In the genomic region with DNA sequence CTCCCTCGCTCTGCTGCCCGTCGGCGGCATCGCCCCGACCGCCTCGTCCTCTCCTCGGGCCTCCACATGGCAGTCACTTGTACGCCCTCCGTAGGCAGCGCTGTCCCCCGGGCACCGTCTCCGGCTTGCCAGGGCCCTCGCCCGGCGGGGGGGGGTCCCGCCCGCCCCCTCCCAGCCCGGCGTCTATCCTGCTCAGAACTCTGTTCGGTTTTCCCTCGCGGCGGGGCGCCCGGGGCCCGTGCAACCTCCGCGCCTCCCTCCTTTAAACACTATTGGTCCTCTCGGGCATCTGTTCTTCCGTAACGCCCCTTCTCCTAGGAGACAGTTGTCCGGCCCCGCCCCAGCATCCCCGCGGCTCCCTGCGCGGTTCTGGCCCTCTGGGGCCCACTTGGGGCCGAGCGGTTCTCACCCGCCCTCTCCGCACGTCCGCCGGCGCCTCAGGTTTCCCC, we compare ENCODE assay signal across 8 cellular contexts. TPM values are rescaled to one million over a fixed set of nuclear protein-coding genes. Genes with fewer than 3 reads are reported as not detected.
DNase-seq lines count a peak whose midpoint lies in the region; ATAC-seq lines count a peak whose summit lies in the region.

No MANE protein-coding gene starts in this region.

- peak overlapping the region; percentile 63 for H4K8ac ChIP-seq in mesenchymal stem cell (ENCODE audit: low read length)

- H4K91ac ChIP-seq in mesenchymal stem cell (ENCODE audit: low read length) = no peak overlapping the region

- H3K27ac Mint-ChIP-seq in activated CD8-positive, alpha-beta T cell treated with anti-CD3 and anti-CD28 coated beads, Interleukin-2, amount 10 ng/mL, durations not matched to agents 7 days and 5 days = peak overlapping the region; percentile 95

- POLR2A ChIA-PET in activated CD8-positive, alpha-beta T cell treated with anti-CD3 and anti-CD28 coated beads, Interleukin-2, amount 10 ng/mL, durations not matched to agents 7 days and 5 days (lab: Charles Lee) = no interaction called here

- H3K14ac ChIP-seq in mesenchymal stem cell (ENCODE audit: low read length in 2 of 2) = peak overlapping the region; percentile 25 to 68

- H2BK120ac ChIP-seq in mesenchymal stem cell (ENCODE audit: low read depth, low read length) = no peak overlapping the region

- H3K4me2 ChIP-seq in BLaER1 (peak overlapping the region; percentile 99), mesenchymal stem cell (ENCODE audit: low read length, poor library complexity, severe bottlenecking) (peak overlapping the region; percentile 97)

- no peaks in the 10 kb centered on the region for H3K27me3 Mint-ChIP-seq in activated CD8-positive, alpha-beta T cell treated with anti-CD3 and anti-CD28 coated beads, Interleukin-2, amount 10 ng/mL, durations not matched to agents 7 days and 5 days (ENCODE audit: low read depth)

- peak; percentile 68 for DNase-seq in NCI-H748 treated with DMSO at 0.1 percent for 48 hours (lab: John Stamatoyannopoulos, UW)
- peak; percentile 83 for DNase-seq in activated CD8-positive, alpha-beta T cell treated with anti-CD3 and anti-CD28 coated beads, Interleukin-2, amount 10 ng/mL, durations not matched to agents 7 days and 5 days
- peak; percentile 33 to 64 (median 58) for DNase-seq in effector memory CD4-positive, alpha-beta T cell
- DNase-seq in mesenchymal stem cell = peak; percentile 84
- peak; percentile 42 for DNase-seq in stimulated activated CD8-positive, alpha-beta memory T cell treated with anti-CD3 and anti-CD28 coated beads, Interleukin-12 subunit alpha, Interleukin-12 subunit beta, amount 100 ng/mL, for 24 hours (ENCODE audit: extremely low read depth)

- H2AFZ ChIP-seq in mesenchymal stem cell (ENCODE audit: low read depth, low read length) = peak overlapping the region; percentile 92

- peaks cover 27% of the 10 kb centered on the region for H4K20me1 ChIP-seq in BLaER1

- peak overlapping the region; percentile 99 for H3K4me3 ChIP-seq in BLaER1
- peak overlapping the region; percentile 93 for H3K4me3 ChIP-seq in effector memory CD4-positive, alpha-beta T cell (ENCODE audit: insufficient read depth, low read depth, low read length, poor library complexity, severe bottlenecking)
- peak overlapping the region; percentile 89 to 90 for H3K4me3 ChIP-seq in mesenchymal stem cell (ENCODE audit: insufficient read depth in 1 of 2, low read depth in 1 of 2, low read length in 2 of 2)

- H3K36me3 Mint-ChIP-seq in activated CD8-positive, alpha-beta T cell treated with anti-CD3 and anti-CD28 coated beads, Interleukin-2, amount 10 ng/mL, durations not matched to agents 7 days and 5 days (ENCODE audit: low read depth) = peaks cover 26% of the 10 kb centered on the region

- no peaks in the 10 kb centered on the region for H3K9me3 ChIP-seq in BLaER1
- H3K9me3 ChIP-seq in effector memory CD4-positive, alpha-beta T cell (ENCODE audit: control insufficient read depth, low read length) = no peaks in the 10 kb centered on the region
- H3K9me3 ChIP-seq in mesenchymal stem cell (ENCODE audit: control insufficient read depth, low read length) = no peaks in the 10 kb centered on the region

- H2AK5ac ChIP-seq in mesenchymal stem cell (ENCODE audit: low read length, severe bottlenecking) = no peak overlapping the region

- no peak overlapping the region for H2BK5ac ChIP-seq in mesenchymal stem cell (ENCODE audit: low read depth, low read length, poor library complexity, severe bottlenecking)

- peaks cover 29% of the 10 kb centered on the region for H3K79me1 ChIP-seq in mesenchymal stem cell (replicated peaks; ENCODE audit: low read length, poor library complexity, severe bottlenecking)

- under 1% methylated on average over 48 of the region's 48 CpGs for WGBS in mesenchymal stem cell

- H3K27me3 ChIP-seq in BLaER1 (no peaks in the 10 kb centered on the region), mesenchymal stem cell (ENCODE audit: control insufficient read depth in 1 of 2, insufficient read depth in 1 of 2, low read length in 2 of 2) (peaks cover 6 to 8% of the 10 kb centered on the region in 2 experiments)
- H3K27me3 ChIP-seq in effector memory CD4-positive, alpha-beta T cell (replicated peaks; ENCODE audit: control insufficient read depth, insufficient read depth, low read length, poor library complexity, severe bottlenecking) = no peaks in the 10 kb centered on the region

- CTCF ChIA-PET in activated CD8-positive, alpha-beta T cell treated with anti-CD3 and anti-CD28 coated beads, Interleukin-2, amount 10 ng/mL, durations not matched to agents 7 days and 5 days (lab: Charles Lee) = no interaction called here

- ATAC-seq in GM19328 (IDR thresholded peaks at IDR 0.05; ENCODE audit: unreplicated experiment) (peak; percentile 43), HG03460 (IDR thresholded peaks at IDR 0.05; ENCODE audit: unreplicated experiment) (peak; percentile 52)
- ATAC-seq in activated CD8-positive, alpha-beta T cell treated with anti-CD3 and anti-CD28 coated beads, Interleukin-2, amount 10 ng/mL, durations not matched to agents 7 days and 5 days = peak; percentile 67

- H3K36me3 ChIP-seq in BLaER1 (peaks cover 29% of the 10 kb centered on the region), mesenchymal stem cell (ENCODE audit: control insufficient read depth in 1 of 2, insufficient read depth in 2 of 2, low read depth in 1 of 2, low read length in 2 of 2) (peaks cover 16 to 23% of the 10 kb centered on the region in 2 experiments)
- H3K36me3 ChIP-seq in effector memory CD4-positive, alpha-beta T cell (ENCODE audit: control insufficient read depth, insufficient read depth, low read length) = peaks cover 18% of the 10 kb centered on the region

- peak overlapping the region in 1 of 2 experiments; percentile 46 for H3K23ac ChIP-seq in mesenchymal stem cell (ENCODE audit: low read length in 2 of 2)

- H3K18ac ChIP-seq in mesenchymal stem cell (ENCODE audit: low read depth in 1 of 2, low read length in 2 of 2) = peak overlapping the region; percentile 55 to 71

- H3K9me3 Mint-ChIP-seq in activated CD8-positive, alpha-beta T cell treated with anti-CD3 and anti-CD28 coated beads, Interleukin-2, amount 10 ng/mL, durations not matched to agents 7 days and 5 days (ENCODE audit: insufficient read depth) = no peaks in the 10 kb centered on the region

- H2BK15ac ChIP-seq in mesenchymal stem cell (ENCODE audit: low read depth, poor library complexity, severe bottlenecking) = peak overlapping the region; percentile 78

- H3K9ac ChIP-seq in BLaER1 (peak overlapping the region; percentile 93), mesenchymal stem cell (ENCODE audit: low read length) (peak overlapping the region; percentile 91)

- peak overlapping the region; percentile 94 for H3K27ac ChIP-seq in BLaER1
- H3K27ac ChIP-seq in effector memory CD4-positive, alpha-beta T cell (ENCODE audit: insufficient read depth, low read length, poor library complexity, severe bottlenecking) = peak overlapping the region; percentile 89
- H3K27ac ChIP-seq in mesenchymal stem cell (ENCODE audit: low read length, poor library complexity, severe bottlenecking) = peak overlapping the region; percentile 48

- H3K4ac ChIP-seq in mesenchymal stem cell (ENCODE audit: low read depth in 1 of 2, low read length in 2 of 2) = peak overlapping the region; percentile 60 to 73

- H3K4me1 Mint-ChIP-seq in activated CD8-positive, alpha-beta T cell treated with anti-CD3 and anti-CD28 coated beads, Interleukin-2, amount 10 ng/mL, durations not matched to agents 7 days and 5 days (ENCODE audit: low read depth) = peaks cover 30% of the 10 kb centered on the region

- H3K4me3 Mint-ChIP-seq in activated CD8-positive, alpha-beta T cell treated with anti-CD3 and anti-CD28 coated beads, Interleukin-2, amount 10 ng/mL, durations not matched to agents 7 days and 5 days = peak overlapping the region; percentile 88

- peak overlapping the region in 1 of 2 experiments; percentile 29 for H2BK12ac ChIP-seq in mesenchymal stem cell (ENCODE audit: low read length in 2 of 2)

- peaks cover 36% of the 10 kb centered on the region for H3K4me1 ChIP-seq in BLaER1
- peaks cover 10% of the 10 kb centered on the region for H3K4me1 ChIP-seq in effector memory CD4-positive, alpha-beta T cell (ENCODE audit: control insufficient read depth, insufficient read depth, low read length, poor library complexity, severe bottlenecking)
- H3K4me1 ChIP-seq in mesenchymal stem cell (ENCODE audit: control insufficient read depth, insufficient read depth, low read depth, low read length) = peaks cover 12% of the 10 kb centered on the region

RNA-seq across cellular contexts. Expression of a gene that starts 0.8 kb away (rescaled TPM):
- 10 to 100 TPM; 77.5 to 82.8 TPM for total RNA-seq in activated CD8-positive, alpha-beta T cell treated with anti-CD3 and anti-CD28 coated beads, Interleukin-2, amount 10 ng/mL, durations not matched to agents 7 days and 5 days
- polyA plus RNA-seq in mesenchymal stem cell (2013, experiment 1 of 2) = 20.1 TPM
- 20.1 TPM for polyA plus RNA-seq in mesenchymal stem cell (2013, experiment 2 of 2)

RNA-seq across cellular contexts. Expression of a gene that starts 36.0 kb away (rescaled TPM):
- total RNA-seq in activated CD8-positive, alpha-beta T cell treated with anti-CD3 and anti-CD28 coated beads, Interleukin-2, amount 10 ng/mL, durations not matched to agents 7 days and 5 days = 1 to 10 TPM; 3.9 to 4.2 TPM
- 96.2 TPM for polyA plus RNA-seq in mesenchymal stem cell (2013, experiment 1 of 2)
- polyA plus RNA-seq in mesenchymal stem cell (2013, experiment 2 of 2) = 100 TPM

RNA-seq across cellular contexts. Expression of a gene that starts 47.9 kb away (rescaled TPM):
- total RNA-seq in activated CD8-positive, alpha-beta T cell treated with anti-CD3 and anti-CD28 coated beads, Interleukin-2, amount 10 ng/mL, durations not matched to agents 7 days and 5 days = 10 to 100 TPM; 46.5 to 47.7 TPM
- 9.8 TPM for polyA plus RNA-seq in mesenchymal stem cell (2013, experiment 1 of 2)
- 10.1 TPM for polyA plus RNA-seq in mesenchymal stem cell (2013, experiment 2 of 2)

Comparison
In these comparisons a context has a peak if more than half of its experiments do, and no peak if none do; other contexts are left out.
1. Peak in every context shown above with its lines: DNase-seq, ATAC-seq, H3K4me3 ChIP-seq and H3K27ac ChIP-seq.